In genomic region chr2:46171441-46171953, GRCh38 we compare ENCODE assay signal across 9 cellular contexts.
DNase-seq lines count a peak whose midpoint lies in the region; ATAC-seq, FAIRE-seq and TF ChIP-seq lines count a peak whose summit lies in the region.
"Had no signal": no experiment of that assay in that cellular context is flagged by ENCODE, and none has a peak within 500 bp of the region (broad histone marks: within the 10 kb centered on the region; RNA-seq: fewer than 3 reads in every experiment).

No MANE protein-coding gene starts in this region.

- no peaks in the 10 kb centered on the region for H3K4me1 Mint-ChIP-seq in CD4-positive, alpha-beta T cell (ENCODE audit: low read depth)
- H3K4me1 Mint-ChIP-seq: activated naive CD4-positive, alpha-beta T cell treated with anti-CD3 and anti-CD28 coated beads, Interleukin-2, amount 50 U/mL, for 24 hours had no signal

- no peak for TF ChIP-seq POLR2A in H54 (IDR thresholded peaks at IDR 0.05; ENCODE audit: low read depth, low read length)

- H3K27ac ChIP-seq in CD4-positive, alpha-beta T cell (ENCODE audit: low read depth, low read length), result no peak overlapping the region

- H3K4me3 Mint-ChIP-seq in CD4-positive, alpha-beta T cell, result no peak overlapping the region
- H3K4me3 Mint-ChIP-seq: activated naive CD4-positive, alpha-beta T cell treated with anti-CD3 and anti-CD28 coated beads, Interleukin-2, amount 50 U/mL, for 24 hours had no signal

- FAIRE-seq in H54 (lab: Jason Lieb, UNC), result peak; percentile 93

- no peaks in the 10 kb centered on the region for H3K9me3 ChIP-seq in CD4-positive, alpha-beta T cell (ENCODE audit: control insufficient read depth, low read length)

- H3K4me3 ChIP-seq in fibroblast of the aortic adventitia (ENCODE audit: low read depth, low read length), result no peak overlapping the region

- H3K9me3 Mint-ChIP-seq in CD4-positive, alpha-beta T cell, result no peaks in the 10 kb centered on the region
- H3K9me3 Mint-ChIP-seq: activated naive CD4-positive, alpha-beta T cell treated with anti-CD3 and anti-CD28 coated beads, Interleukin-2, amount 50 U/mL, for 24 hours had no signal

- peak; percentile 14 for ATAC-seq in sciatic nerve
- ATAC-seq in CD4-positive, alpha-beta T cell (ENCODE audit: poor library complexity), result no peak

- POLR2A ChIA-PET in CD4-positive, alpha-beta T cell (lab: Charles Lee), result no interaction called here

- H3K27me3 ChIP-seq in CD4-positive, alpha-beta T cell (ENCODE audit: control insufficient read depth, insufficient read depth, low read length), result no peaks in the 10 kb centered on the region

- no peaks in the 10 kb centered on the region for H3K27me3 Mint-ChIP-seq in CD4-positive, alpha-beta T cell
- H3K27me3 Mint-ChIP-seq: activated naive CD4-positive, alpha-beta T cell treated with anti-CD3 and anti-CD28 coated beads, Interleukin-2, amount 50 U/mL, for 24 hours had no signal

- CTCF ChIA-PET in CD4-positive, alpha-beta T cell (lab: Charles Lee), result no interaction called here

- no peak overlapping the region for H3K27ac Mint-ChIP-seq in CD4-positive, alpha-beta T cell
- H3K27ac Mint-ChIP-seq: activated naive CD4-positive, alpha-beta T cell treated with anti-CD3 and anti-CD28 coated beads, Interleukin-2, amount 50 U/mL, for 24 hours had no signal

- peak; percentile 51 for DNase-seq in H54 (ENCODE audit: insufficient read length, low spot score)
- DNase-seq in RKO (ENCODE audit: low spot score), result peak; percentile 25
- DNase-seq in fibroblast of the aortic adventitia (ENCODE audit: low read depth), result peak; percentile 81
- DNase-seq in sciatic nerve (ENCODE audit: low spot score), result no peak
- DNase-seq in CD4-positive, alpha-beta T cell, result no peak
- no peak for DNase-seq in stimulated activated CD4-positive, alpha-beta T cell treated with anti-CD3 and anti-CD28 coated beads, Interleukin-4, amount 100 ng/mL, for 4 hours
- DNase-seq in activated CD8-positive, alpha-beta memory T cell treated with anti-CD3 and anti-CD28 coated beads, Interleukin-2, amount 50 U/mL, for 48 hours, result no peak
- DNase-seq in activated T-cell treated with anti-CD3 and anti-CD28 coated beads for 4 hours, result no peak

- TF ChIP-seq CTCF in fibroblast of the aortic adventitia (IDR thresholded peaks at IDR 0.05; ENCODE audit: insufficient read depth, low read length), result no peak
- no peak for TF ChIP-seq CTCF in CD4-positive, alpha-beta T cell (IDR thresholded peaks at IDR 0.05)

- no peaks in the 10 kb centered on the region for H3K36me3 Mint-ChIP-seq in CD4-positive, alpha-beta T cell (ENCODE audit: low read depth)
- H3K36me3 Mint-ChIP-seq: activated naive CD4-positive, alpha-beta T cell treated with anti-CD3 and anti-CD28 coated beads, Interleukin-2, amount 50 U/mL, for 24 hours had no signal

- intact Hi-C loops in sciatic nerve (cut with DNase I), result no loop called here
- intact Hi-C loops in CD4-positive, alpha-beta T cell (cut with DNase I, micrococcal nuclease), result loop anchor here in 1 of 2 experiments (10.0 kb wide), 1 partner anchor 63 kb away; no protein-coding TSS in a partner anchor

Comparison
In these comparisons a context has a peak if more than half of its experiments do, and no peak if none do; other contexts are left out.
1. DNase-seq: peak in H54 (single experiment), RKO (single experiment) and fibroblast of the aortic adventitia (single experiment); none in sciatic nerve (single experiment), CD4-positive, alpha-beta T cell (0 of 10), stimulated activated CD4-positive, alpha-beta T cell treated with anti-CD3 and anti-CD28 coated beads, Interleukin-4, amount 100 ng/mL, for 4 hours (0 of 2), activated CD8-positive, alpha-beta memory T cell treated with anti-CD3 and anti-CD28 coated beads, Interleukin-2, amount 50 U/mL, for 48 hours (single experiment) and activated T-cell treated with anti-CD3 and anti-CD28 coated beads for 4 hours (single experiment).